Comparison of ENCODE assay signal across 1 cellular context in the genomic region with DNA sequence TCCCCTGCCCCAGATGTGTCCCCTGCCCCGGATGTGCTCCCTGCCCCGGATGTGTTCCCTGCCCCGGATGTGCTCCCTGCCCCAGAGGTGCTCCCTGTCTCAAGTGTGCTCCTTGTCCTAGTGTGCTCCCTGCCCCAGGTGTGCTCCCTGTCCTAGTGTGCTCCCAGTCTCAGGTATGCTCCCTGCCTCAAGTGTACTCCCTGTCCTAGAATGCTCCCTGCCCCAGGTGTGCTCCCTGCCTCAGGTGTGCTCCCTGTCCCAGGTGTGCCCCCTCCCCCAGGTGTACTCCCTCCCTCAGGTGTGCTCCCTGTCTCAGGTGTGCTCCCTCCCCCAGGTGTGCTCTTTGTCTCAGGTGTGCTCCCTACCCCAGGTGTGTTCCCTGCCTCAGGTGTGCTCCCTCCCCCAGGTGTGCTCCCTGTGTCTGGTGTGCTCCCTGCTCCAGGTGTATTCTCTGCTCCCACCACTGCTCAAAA.
TF ChIP-seq lines count a peak whose summit lies in the region.

No MANE protein-coding gene starts in this region.

TF ChIP-seq in K562, 482 proteins besides CTCF, POLR2A, EP300 and RAD21 (continued from another document and continues in another):
- TF ChIP-seq, protein P1, sequence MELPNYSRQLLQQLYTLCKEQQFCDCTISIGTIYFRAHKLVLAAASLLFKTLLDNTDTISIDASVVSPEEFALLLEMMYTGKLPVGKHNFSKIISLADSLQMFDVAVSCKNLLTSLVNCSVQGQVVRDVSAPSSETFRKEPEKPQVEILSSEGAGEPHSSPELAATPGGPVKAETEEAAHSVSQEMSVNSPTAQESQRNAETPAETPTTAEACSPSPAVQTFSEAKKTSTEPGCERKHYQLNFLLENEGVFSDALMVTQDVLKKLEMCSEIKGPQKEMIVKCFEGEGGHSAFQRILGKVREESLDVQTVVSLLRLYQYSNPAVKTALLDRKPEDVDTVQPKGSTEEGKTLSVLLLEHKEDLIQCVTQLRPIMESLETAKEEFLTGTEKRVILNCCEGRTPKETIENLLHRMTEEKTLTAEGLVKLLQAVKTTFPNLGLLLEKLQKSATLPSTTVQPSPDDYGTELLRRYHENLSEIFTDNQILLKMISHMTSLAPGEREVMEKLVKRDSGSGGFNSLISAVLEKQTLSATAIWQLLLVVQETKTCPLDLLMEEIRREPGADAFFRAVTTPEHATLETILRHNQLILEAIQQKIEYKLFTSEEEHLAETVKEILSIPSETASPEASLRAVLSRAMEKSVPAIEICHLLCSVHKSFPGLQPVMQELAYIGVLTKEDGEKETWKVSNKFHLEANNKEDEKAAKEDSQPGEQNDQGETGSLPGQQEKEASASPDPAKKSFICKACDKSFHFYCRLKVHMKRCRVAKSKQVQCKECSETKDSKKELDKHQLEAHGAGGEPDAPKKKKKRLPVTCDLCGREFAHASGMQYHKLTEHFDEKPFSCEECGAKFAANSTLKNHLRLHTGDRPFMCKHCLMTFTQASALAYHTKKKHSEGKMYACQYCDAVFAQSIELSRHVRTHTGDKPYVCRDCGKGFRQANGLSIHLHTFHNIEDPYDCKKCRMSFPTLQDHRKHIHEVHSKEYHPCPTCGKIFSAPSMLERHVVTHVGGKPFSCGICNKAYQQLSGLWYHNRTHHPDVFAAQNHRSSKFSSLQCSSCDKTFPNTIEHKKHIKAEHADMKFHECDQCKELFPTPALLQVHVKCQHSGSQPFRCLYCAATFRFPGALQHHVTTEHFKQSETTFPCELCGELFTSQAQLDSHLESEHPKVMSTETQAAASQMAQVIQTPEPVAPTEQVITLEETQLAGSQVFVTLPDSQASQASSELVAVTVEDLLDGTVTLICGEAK (IDR thresholded peaks at IDR 0.05), result peak; percentile 87
- TF ChIP-seq, protein P1 (CRISPR knock-in tag; IDR thresholded peaks at IDR 0.05), result no peak
- TF ChIP-seq ZNF766 (CRISPR knock-in tag; conservative IDR thresholded peaks at IDR 0.05) (peak; percentile 75; the same call in 1 of the 2 replicates), DIDO1 (tag; IDR thresholded peaks at IDR 0.05; ENCODE audit: low read depth) (peak; percentile 46; the same call in 1 of the 2 replicates), ELF1 (tag; IDR thresholded peaks at IDR 0.05) (peak; percentile 58), PPARD (CRISPR knock-in tag; IDR thresholded peaks at IDR 0.05) (no peak), EGR1 (conservative IDR thresholded peaks at IDR 0.05) (no peak), ARHGAP35 (IDR thresholded peaks at IDR 0.05; ENCODE audit: partially characterized antibody) (no peak), KDM4B (IDR thresholded peaks at IDR 0.05; ENCODE audit: borderline replicate concordance in 2 of 2, low read depth in 1 of 2) (peak in 1 of 2 experiments; percentile 99; a peak in 1 of 4 replicates), ZNF197 (CRISPR knock-in tag; IDR thresholded peaks at IDR 0.05; ENCODE audit: low read depth) (peak; percentile 83), ZNF589 (CRISPR knock-in tag; IDR thresholded peaks at IDR 0.05; ENCODE audit: low read depth) (peak; percentile 91), JUND (IDR thresholded peaks at IDR 0.05; ENCODE audit: borderline replicate concordance, low read depth, low read length) (no peak), JUND (tag; IDR thresholded peaks at IDR 0.05; ENCODE audit: borderline replicate concordance, low read depth, low read length) (no peak), BRD9 (IDR thresholded peaks at IDR 0.05; ENCODE audit: low read depth, partially characterized antibody) (no peak), NFIX (CRISPR knock-in tag; IDR thresholded peaks at IDR 0.05; ENCODE audit: low read depth) (no peak), ZBTB17 (CRISPR knock-in tag; IDR thresholded peaks at IDR 0.05) (no peak), EP400 (IDR thresholded peaks at IDR 0.05) (no peak), ZNF347 (CRISPR knock-in tag; IDR thresholded peaks at IDR 0.05; ENCODE audit: low read depth) (no peak), NONO (IDR thresholded peaks at IDR 0.05; ENCODE audit: low read depth in 2 of 2, low read length in 1 of 2) (no peak), GABPB2 (CRISPR knock-in tag; conservative IDR thresholded peaks at IDR 0.05) (no peak), SREBF1 (IDR thresholded peaks at IDR 0.05; ENCODE audit: borderline replicate concordance, low read depth, low read length) (no peak), ZNF507 (tag; conservative IDR thresholded peaks at IDR 0.05) (no peak), NR2C2 (CRISPR knock-in tag; IDR thresholded peaks at IDR 0.05) (peak; percentile 96), NR2C2 (tag; IDR thresholded peaks at IDR 0.05) (peak; percentile 100), ETV1 (tag; conservative IDR thresholded peaks at IDR 0.05; ENCODE audit: low read depth) (peak; percentile 53; the same call in 1 of the 2 replicates), CXXC5 (CRISPR knock-in tag; IDR thresholded peaks at IDR 0.05) (no peak), E2F3 (CRISPR knock-in tag; IDR thresholded peaks at IDR 0.05) (peak; percentile 28; the same call in 1 of the 2 replicates), CBX1 (IDR thresholded peaks at IDR 0.05; ENCODE audit: low read depth) (peak; percentile 87; the same call in 1 of the 2 replicates)
- TF ChIP-seq, protein P2, sequence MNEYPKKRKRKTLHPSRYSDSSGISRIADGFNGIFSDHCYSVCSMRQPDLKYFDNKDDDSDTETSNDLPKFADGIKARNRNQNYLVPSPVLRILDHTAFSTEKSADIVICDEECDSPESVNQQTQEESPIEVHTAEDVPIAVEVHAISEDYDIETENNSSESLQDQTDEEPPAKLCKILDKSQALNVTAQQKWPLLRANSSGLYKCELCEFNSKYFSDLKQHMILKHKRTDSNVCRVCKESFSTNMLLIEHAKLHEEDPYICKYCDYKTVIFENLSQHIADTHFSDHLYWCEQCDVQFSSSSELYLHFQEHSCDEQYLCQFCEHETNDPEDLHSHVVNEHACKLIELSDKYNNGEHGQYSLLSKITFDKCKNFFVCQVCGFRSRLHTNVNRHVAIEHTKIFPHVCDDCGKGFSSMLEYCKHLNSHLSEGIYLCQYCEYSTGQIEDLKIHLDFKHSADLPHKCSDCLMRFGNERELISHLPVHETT (CRISPR knock-in tag; conservative IDR thresholded peaks at IDR 0.05 in 1 of 2, IDR thresholded peaks at IDR 0.05 in 1 of 2), result peak in 1 of 2 experiments; percentile 100; a peak in 2 of 4 replicates
- TF ChIP-seq, protein P3, sequence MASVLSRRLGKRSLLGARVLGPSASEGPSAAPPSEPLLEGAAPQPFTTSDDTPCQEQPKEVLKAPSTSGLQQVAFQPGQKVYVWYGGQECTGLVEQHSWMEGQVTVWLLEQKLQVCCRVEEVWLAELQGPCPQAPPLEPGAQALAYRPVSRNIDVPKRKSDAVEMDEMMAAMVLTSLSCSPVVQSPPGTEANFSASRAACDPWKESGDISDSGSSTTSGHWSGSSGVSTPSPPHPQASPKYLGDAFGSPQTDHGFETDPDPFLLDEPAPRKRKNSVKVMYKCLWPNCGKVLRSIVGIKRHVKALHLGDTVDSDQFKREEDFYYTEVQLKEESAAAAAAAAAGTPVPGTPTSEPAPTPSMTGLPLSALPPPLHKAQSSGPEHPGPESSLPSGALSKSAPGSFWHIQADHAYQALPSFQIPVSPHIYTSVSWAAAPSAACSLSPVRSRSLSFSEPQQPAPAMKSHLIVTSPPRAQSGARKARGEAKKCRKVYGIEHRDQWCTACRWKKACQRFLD (CRISPR knock-in tag; IDR thresholded peaks at IDR 0.05), result peak; percentile 79
- TF ChIP-seq, protein P4, sequence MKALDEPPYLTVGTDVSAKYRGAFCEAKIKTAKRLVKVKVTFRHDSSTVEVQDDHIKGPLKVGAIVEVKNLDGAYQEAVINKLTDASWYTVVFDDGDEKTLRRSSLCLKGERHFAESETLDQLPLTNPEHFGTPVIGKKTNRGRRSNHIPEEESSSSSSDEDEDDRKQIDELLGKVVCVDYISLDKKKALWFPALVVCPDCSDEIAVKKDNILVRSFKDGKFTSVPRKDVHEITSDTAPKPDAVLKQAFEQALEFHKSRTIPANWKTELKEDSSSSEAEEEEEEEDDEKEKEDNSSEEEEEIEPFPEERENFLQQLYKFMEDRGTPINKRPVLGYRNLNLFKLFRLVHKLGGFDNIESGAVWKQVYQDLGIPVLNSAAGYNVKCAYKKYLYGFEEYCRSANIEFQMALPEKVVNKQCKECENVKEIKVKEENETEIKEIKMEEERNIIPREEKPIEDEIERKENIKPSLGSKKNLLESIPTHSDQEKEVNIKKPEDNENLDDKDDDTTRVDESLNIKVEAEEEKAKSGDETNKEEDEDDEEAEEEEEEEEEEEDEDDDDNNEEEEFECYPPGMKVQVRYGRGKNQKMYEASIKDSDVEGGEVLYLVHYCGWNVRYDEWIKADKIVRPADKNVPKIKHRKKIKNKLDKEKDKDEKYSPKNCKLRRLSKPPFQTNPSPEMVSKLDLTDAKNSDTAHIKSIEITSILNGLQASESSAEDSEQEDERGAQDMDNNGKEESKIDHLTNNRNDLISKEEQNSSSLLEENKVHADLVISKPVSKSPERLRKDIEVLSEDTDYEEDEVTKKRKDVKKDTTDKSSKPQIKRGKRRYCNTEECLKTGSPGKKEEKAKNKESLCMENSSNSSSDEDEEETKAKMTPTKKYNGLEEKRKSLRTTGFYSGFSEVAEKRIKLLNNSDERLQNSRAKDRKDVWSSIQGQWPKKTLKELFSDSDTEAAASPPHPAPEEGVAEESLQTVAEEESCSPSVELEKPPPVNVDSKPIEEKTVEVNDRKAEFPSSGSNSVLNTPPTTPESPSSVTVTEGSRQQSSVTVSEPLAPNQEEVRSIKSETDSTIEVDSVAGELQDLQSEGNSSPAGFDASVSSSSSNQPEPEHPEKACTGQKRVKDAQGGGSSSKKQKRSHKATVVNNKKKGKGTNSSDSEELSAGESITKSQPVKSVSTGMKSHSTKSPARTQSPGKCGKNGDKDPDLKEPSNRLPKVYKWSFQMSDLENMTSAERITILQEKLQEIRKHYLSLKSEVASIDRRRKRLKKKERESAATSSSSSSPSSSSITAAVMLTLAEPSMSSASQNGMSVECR (CRISPR knock-in tag; IDR thresholded peaks at IDR 0.05), result no peak
- TF ChIP-seq, protein P5, sequence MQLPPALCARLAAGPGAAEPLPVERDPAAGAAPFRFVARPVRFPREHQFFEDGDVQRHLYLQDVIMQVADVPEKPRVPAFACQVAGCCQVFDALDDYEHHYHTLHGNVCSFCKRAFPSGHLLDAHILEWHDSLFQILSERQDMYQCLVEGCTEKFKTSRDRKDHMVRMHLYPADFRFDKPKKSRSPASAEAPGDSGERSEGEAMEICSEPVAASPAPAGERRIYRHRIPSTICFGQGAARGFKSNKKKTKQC (CRISPR knock-in tag; IDR thresholded peaks at IDR 0.05), result no peak
- TF ChIP-seq, protein P6, sequence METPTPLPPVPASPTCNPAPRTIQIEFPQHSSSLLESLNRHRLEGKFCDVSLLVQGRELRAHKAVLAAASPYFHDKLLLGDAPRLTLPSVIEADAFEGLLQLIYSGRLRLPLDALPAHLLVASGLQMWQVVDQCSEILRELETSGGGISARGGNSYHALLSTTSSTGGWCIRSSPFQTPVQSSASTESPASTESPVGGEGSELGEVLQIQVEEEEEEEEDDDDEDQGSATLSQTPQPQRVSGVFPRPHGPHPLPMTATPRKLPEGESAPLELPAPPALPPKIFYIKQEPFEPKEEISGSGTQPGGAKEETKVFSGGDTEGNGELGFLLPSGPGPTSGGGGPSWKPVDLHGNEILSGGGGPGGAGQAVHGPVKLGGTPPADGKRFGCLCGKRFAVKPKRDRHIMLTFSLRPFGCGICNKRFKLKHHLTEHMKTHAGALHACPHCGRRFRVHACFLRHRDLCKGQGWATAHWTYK (CRISPR knock-in tag; IDR thresholded peaks at IDR 0.05), result no peak
- TF ChIP-seq, protein P7, sequence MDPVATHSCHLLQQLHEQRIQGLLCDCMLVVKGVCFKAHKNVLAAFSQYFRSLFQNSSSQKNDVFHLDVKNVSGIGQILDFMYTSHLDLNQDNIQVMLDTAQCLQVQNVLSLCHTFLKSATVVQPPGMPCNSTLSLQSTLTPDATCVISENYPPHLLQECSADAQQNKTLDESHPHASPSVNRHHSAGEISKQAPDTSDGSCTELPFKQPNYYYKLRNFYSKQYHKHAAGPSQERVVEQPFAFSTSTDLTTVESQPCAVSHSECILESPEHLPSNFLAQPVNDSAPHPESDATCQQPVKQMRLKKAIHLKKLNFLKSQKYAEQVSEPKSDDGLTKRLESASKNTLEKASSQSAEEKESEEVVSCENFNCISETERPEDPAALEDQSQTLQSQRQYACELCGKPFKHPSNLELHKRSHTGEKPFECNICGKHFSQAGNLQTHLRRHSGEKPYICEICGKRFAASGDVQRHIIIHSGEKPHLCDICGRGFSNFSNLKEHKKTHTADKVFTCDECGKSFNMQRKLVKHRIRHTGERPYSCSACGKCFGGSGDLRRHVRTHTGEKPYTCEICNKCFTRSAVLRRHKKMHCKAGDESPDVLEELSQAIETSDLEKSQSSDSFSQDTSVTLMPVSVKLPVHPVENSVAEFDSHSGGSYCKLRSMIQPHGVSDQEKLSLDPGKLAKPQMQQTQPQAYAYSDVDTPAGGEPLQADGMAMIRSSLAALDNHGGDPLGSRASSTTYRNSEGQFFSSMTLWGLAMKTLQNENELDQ (CRISPR knock-in tag; IDR thresholded peaks at IDR 0.05; ENCODE audit: borderline replicate concordance), result no peak
- TF ChIP-seq, protein P8, sequence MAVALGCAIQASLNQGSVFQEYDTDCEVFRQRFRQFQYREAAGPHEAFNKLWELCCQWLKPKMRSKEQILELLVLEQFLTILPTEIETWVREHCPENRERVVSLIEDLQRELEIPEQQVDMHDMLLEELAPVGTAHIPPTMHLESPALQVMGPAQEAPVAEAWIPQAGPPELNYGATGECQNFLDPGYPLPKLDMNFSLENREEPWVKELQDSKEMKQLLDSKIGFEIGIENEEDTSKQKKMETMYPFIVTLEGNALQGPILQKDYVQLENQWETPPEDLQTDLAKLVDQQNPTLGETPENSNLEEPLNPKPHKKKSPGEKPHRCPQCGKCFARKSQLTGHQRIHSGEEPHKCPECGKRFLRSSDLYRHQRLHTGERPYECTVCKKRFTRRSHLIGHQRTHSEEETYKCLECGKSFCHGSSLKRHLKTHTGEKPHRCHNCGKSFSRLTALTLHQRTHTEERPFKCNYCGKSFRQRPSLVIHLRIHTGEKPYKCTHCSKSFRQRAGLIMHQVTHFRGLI (CRISPR knock-in tag; IDR thresholded peaks at IDR 0.05), result no peak
